ENCODE assay signal across 8 cellular contexts in genomic region chr14:68780358-68781160, GRCh38. TPM values are rescaled to one million over a fixed set of nuclear protein-coding genes. Genes with fewer than 3 reads are reported as not detected.
DNase-seq lines count a peak whose midpoint lies in the region; ATAC-seq lines count a peak whose summit lies in the region.

No MANE protein-coding gene starts in this region.

- no CpG with 5 or more reads among the region's 7 CpGs for WGBS in trophoblast cell (ENCODE audit: extremely low coverage, insufficient coverage, insufficient read length)

- H3K18ac ChIP-seq in trophoblast cell (ENCODE audit: low read length): no peak overlapping the region

- no peak overlapping the region for H2BK5ac ChIP-seq in trophoblast cell (ENCODE audit: low read depth, low read length, poor library complexity)

- intact Hi-C loops in Right ventricle myocardium superior (cut with DNase I): loop anchor here (10.0 kb wide), 1 partner anchor 96 kb away; no protein-coding TSS in a partner anchor

- peak overlapping the region; percentile 26 for H2AFZ ChIP-seq in trophoblast cell (ENCODE audit: insufficient read depth, low read length, poor library complexity)

- H4K91ac ChIP-seq in trophoblast cell (ENCODE audit: low read depth, low read length): peak overlapping the region; percentile 15

- DNase-seq in stimulated activated CD4-positive, alpha-beta T cell treated with anti-CD3 and anti-CD28 coated beads, Interleukin-15, amount 100 ng/mL, for 24 hours: peak; percentile 45
- DNase-seq in stimulated activated CD4-positive, alpha-beta T cell treated with anti-CD3 and anti-CD28 coated beads, Interleukin-2, amount 100 ng/mL, for 48 hours: no peak
- DNase-seq in Right ventricle myocardium superior: peak; percentile 83
- DNase-seq in trophoblast cell: no peak
- DNase-seq in effector CD8-positive, alpha-beta T cell (lab: John Stamatoyannopoulos, UW): no peak
- DNase-seq in middle frontal gyrus (ENCODE audit: extremely low spot score, low spot score): no peak

- H3K4ac ChIP-seq in trophoblast cell (ENCODE audit: low read depth, low read length): no peak overlapping the region

- H3K4me1 Mint-ChIP-seq in activated T-helper 17 cell treated with anti-CD3 and anti-CD28 coated beads, Interleukin-2, amount 50 U/mL, for 72 hours: peaks cover 58% of the 10 kb centered on the region

- peak overlapping the region; percentile 94 for H3K27ac Mint-ChIP-seq in activated T-helper 17 cell treated with anti-CD3 and anti-CD28 coated beads, Interleukin-2, amount 50 U/mL, for 72 hours

- H3K36me3 Mint-ChIP-seq in activated T-helper 17 cell treated with anti-CD3 and anti-CD28 coated beads, Interleukin-2, amount 50 U/mL, for 72 hours (ENCODE audit: low read depth): no peaks in the 10 kb centered on the region

- H3K9ac ChIP-seq in trophoblast cell (ENCODE audit: low read length): no peak overlapping the region

- ATAC-seq in activated T-helper 17 cell treated with anti-CD3 and anti-CD28 coated beads, Interleukin-2, amount 50 U/mL, for 72 hours (replicated peaks): peak; percentile 10
- ATAC-seq in Right ventricle myocardium superior (ENCODE audit: poor library complexity): peak; percentile 77
- ATAC-seq in GM18511 (IDR thresholded peaks at IDR 0.05; ENCODE audit: unreplicated experiment): no peak

- H3K4me3 Mint-ChIP-seq in activated T-helper 17 cell treated with anti-CD3 and anti-CD28 coated beads, Interleukin-2, amount 50 U/mL, for 72 hours: peak overlapping the region; percentile 90

- H3K27me3 ChIP-seq in trophoblast cell (ENCODE audit: insufficient read depth, low read length): no peaks in the 10 kb centered on the region

- H2BK12ac ChIP-seq in trophoblast cell (ENCODE audit: low read length): no peak overlapping the region

- H3K27ac ChIP-seq in trophoblast cell (ENCODE audit: low read depth, low read length): peak overlapping the region; percentile 9

- no peak overlapping the region for H3K23ac ChIP-seq in trophoblast cell (ENCODE audit: low read length)

- H3K14ac ChIP-seq in trophoblast cell (ENCODE audit: low read length): peak overlapping the region; percentile 6

- H2BK120ac ChIP-seq in trophoblast cell (ENCODE audit: insufficient read depth, low read length, poor library complexity): no peak overlapping the region

- peak overlapping the region; percentile 9 for H2AK5ac ChIP-seq in trophoblast cell (ENCODE audit: low read length)

- no peaks in the 10 kb centered on the region for H3K9me3 Mint-ChIP-seq in activated T-helper 17 cell treated with anti-CD3 and anti-CD28 coated beads, Interleukin-2, amount 50 U/mL, for 72 hours

- no peak overlapping the region for H4K12ac ChIP-seq in trophoblast cell (ENCODE audit: low read depth, low read length)

- peaks cover 5% of the 10 kb centered on the region for H3K79me1 ChIP-seq in trophoblast cell (ENCODE audit: low read length)

- H3K4me1 ChIP-seq in trophoblast cell (ENCODE audit: control insufficient read depth in 1 of 2, insufficient read depth in 2 of 2, low read length in 2 of 2): peaks cover 4 to 13% of the 10 kb centered on the region in 2 experiments

- H3K4me3 ChIP-seq in trophoblast cell (ENCODE audit: low read depth, low read length): no peak overlapping the region

- H4K8ac ChIP-seq in trophoblast cell (ENCODE audit: low read depth, low read length): no peak overlapping the region

- H3K79me2 ChIP-seq in trophoblast cell (ENCODE audit: control insufficient read depth, insufficient read depth, low read length, poor library complexity): no peaks in the 10 kb centered on the region

- no peaks in the 10 kb centered on the region for H3K36me3 ChIP-seq in trophoblast cell (ENCODE audit: control insufficient read depth in 1 of 2, insufficient read depth in 2 of 2, low read length in 2 of 2)

- no peaks in the 10 kb centered on the region for H3K27me3 Mint-ChIP-seq in activated T-helper 17 cell treated with anti-CD3 and anti-CD28 coated beads, Interleukin-2, amount 50 U/mL, for 72 hours

- no peaks in the 10 kb centered on the region for H3K9me3 ChIP-seq in trophoblast cell (ENCODE audit: insufficient read depth, low read depth, low read length)

- H3K4me2 ChIP-seq in trophoblast cell (ENCODE audit: low read length): no peak overlapping the region

RNA-seq across cellular contexts. Expression of gene ZFP36L1, which starts 12.3 kb away (rescaled TPM):
- total RNA-seq in activated T-helper 17 cell treated with anti-CD3 and anti-CD28 coated beads, Interleukin-2, amount 50 U/mL, for 72 hours: 100 to 1,000 TPM in 1 of 2 donors, 10 to 100 TPM in 1; 57.7 to 146 TPM
- total RNA-seq in Right ventricle myocardium superior: 45.5 TPM
- polyA plus RNA-seq in trophoblast cell (2013): 487 and 493 TPM in 2 replicates

Comparison
In these comparisons a context has a peak if more than half of its experiments do, and no peak if none do; other contexts are left out.
1. DNase-seq: peak in stimulated activated CD4-positive, alpha-beta T cell treated with anti-CD3 and anti-CD28 coated beads, Interleukin-15, amount 100 ng/mL, for 24 hours (single experiment) and Right ventricle myocardium superior (single experiment); none in stimulated activated CD4-positive, alpha-beta T cell treated with anti-CD3 and anti-CD28 coated beads, Interleukin-2, amount 100 ng/mL, for 48 hours (0 of 2), trophoblast cell (0 of 2), effector CD8-positive, alpha-beta T cell (single experiment) and middle frontal gyrus (single experiment).